1 cellular context compared by ENCODE assay signal in genomic region chr10:89651205-89651915, GRCh38.
TF ChIP-seq lines count a peak whose summit lies in the region.

No MANE protein-coding gene starts in this region.

TF ChIP-seq in H1, 55 proteins besides CTCF, POLR2A, EP300 and RAD21:
- no peak for TF ChIP-seq CHD1 (IDR thresholded peaks at IDR 0.05; ENCODE audit: low read depth, low read length)
- TF ChIP-seq SAP30 (IDR thresholded peaks at IDR 0.05; ENCODE audit: insufficient read depth, insufficient replicate concordance, low read length) = no peak
- no peak for TF ChIP-seq SP4 (IDR thresholded peaks at IDR 0.05; ENCODE audit: low read length)
- TF ChIP-seq YY1 (IDR thresholded peaks at IDR 0.05; ENCODE audit: low read depth, low read length) = no peak
- TF ChIP-seq TBP (IDR thresholded peaks at IDR 0.05; ENCODE audit: low read depth, low read length) = no peak
- no peak for TF ChIP-seq ATF3 (IDR thresholded peaks at IDR 0.05; ENCODE audit: insufficient read depth, low read depth, low read length)
- TF ChIP-seq SUZ12 (IDR thresholded peaks at IDR 0.05; ENCODE audit: low read length) = no peak
- no peak for TF ChIP-seq E2F6 (IDR thresholded peaks at IDR 0.05)
- no peak for TF ChIP-seq KDM4A (IDR thresholded peaks at IDR 0.05; ENCODE audit: low read depth, low read length, severe bottlenecking)
- no peak for TF ChIP-seq JUND (IDR thresholded peaks at IDR 0.05; ENCODE audit: low read length)
- TF ChIP-seq CEBPB (IDR thresholded peaks at IDR 0.05; ENCODE audit: low read depth, low read length) = no peak
- no peak for TF ChIP-seq MAFK (IDR thresholded peaks at IDR 0.05; ENCODE audit: low read depth, low read length)
- TF ChIP-seq TCF12 (IDR thresholded peaks at IDR 0.05; ENCODE audit: low read depth, low read length) = no peak
- TF ChIP-seq RXRA (IDR thresholded peaks at IDR 0.05; ENCODE audit: insufficient read depth, low read depth, low read length) = no peak
- TF ChIP-seq PHF8 (conservative IDR thresholded peaks at IDR 0.05; ENCODE audit: low read depth, low read length) = no peak
- TF ChIP-seq HDAC2 (IDR thresholded peaks at IDR 0.05; ENCODE audit: borderline replicate concordance in 1 of 2, low read depth in 2 of 2, low read length in 2 of 2) = no peak
- no peak for TF ChIP-seq TAF7 (optimal IDR thresholded peaks at IDR 0.05; ENCODE audit: borderline replicate concordance, low read depth, low read length)
- no peak for TF ChIP-seq FOSL1 (IDR thresholded peaks at IDR 0.05; ENCODE audit: insufficient read depth, low read depth, low read length)
